Comparison of ENCODE assay signal across 26 cellular contexts in the genomic region with DNA sequence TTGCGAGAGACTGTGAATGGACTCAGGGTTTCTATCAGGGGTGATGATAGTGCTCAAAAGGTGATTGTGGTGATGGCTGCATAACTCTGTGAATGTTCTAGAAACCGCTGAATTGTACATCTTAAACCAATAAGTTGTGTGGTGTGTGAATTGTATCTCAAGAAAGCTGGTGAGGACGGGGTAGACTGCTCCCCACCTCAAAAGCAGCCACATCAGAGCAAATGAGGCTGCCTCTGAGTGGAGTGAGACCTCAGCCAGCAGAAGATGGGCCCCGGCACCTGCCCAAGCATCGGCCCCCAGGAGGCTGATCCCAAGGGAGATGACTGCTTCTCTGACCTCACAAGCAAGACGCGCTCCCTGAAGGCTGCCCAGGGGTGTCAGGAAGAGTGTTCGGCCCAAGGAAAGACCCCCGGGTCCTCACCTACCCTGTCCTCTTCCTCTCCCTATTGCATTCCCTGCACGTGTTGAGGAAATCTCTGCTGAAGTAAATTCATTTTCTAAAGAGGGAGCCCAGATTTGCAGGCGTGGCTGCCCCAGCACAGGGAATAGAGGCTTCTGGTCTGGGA.
"Had no signal": no experiment of that assay in that cellular context is flagged by ENCODE, and none has a peak within 500 bp of the region (broad histone marks: within the 10 kb centered on the region; RNA-seq: fewer than 3 reads in every experiment).

No MANE protein-coding gene starts in this region.

- H3K4me1 Mint-ChIP-seq: activated CD4-positive, alpha-beta memory T cell treated with anti-CD3 and anti-CD28 coated beads, Interleukin-2, amount 10 ng/mL, durations not matched to agents 7 days and 5 days; activated CD8-positive, alpha-beta memory T cell treated with anti-CD3 and anti-CD28 coated beads, Interleukin-2, amount 10 ng/mL, durations not matched to agents 7 days and 5 days; mesothelial cell of epicardium; T-helper 17 cell had no signal

- H3K4me3 ChIP-seq: coronary artery, dorsolateral prefrontal cortex, testis, transverse colon had no signal

- H3K9me3 ChIP-seq: testis, transverse colon had no signal

- H3K27ac Mint-ChIP-seq: activated CD4-positive, alpha-beta memory T cell treated with anti-CD3 and anti-CD28 coated beads, Interleukin-2, amount 10 ng/mL, durations not matched to agents 7 days and 5 days; activated CD4-positive, alpha-beta T cell treated with anti-CD3 and anti-CD28 coated beads, Interleukin-2, amount 10 ng/mL, durations not matched to agents 7 days and 5 days; activated CD8-positive, alpha-beta memory T cell treated with anti-CD3 and anti-CD28 coated beads, Interleukin-2, amount 10 ng/mL, durations not matched to agents 7 days and 5 days; activated naive CD8-positive, alpha-beta T cell treated with anti-CD3 and anti-CD28 coated beads for 36 hours; mesothelial cell of epicardium; naive B cell; T-helper 17 cell had no signal

- H3K27me3 ChIP-seq: brain microvascular endothelial cell, testis had no signal

- H3K4me1 ChIP-seq: testis, transverse colon had no signal

- H3K36me3 ChIP-seq: brain microvascular endothelial cell, transverse colon, WERI-Rb-1 had no signal

- H3K27ac ChIP-seq: brain microvascular endothelial cell, coronary artery, dorsolateral prefrontal cortex, testis, transverse colon, WERI-Rb-1 had no signal

- ATAC-seq: activated CD4-positive, CD25-positive, alpha-beta regulatory T cell treated with anti-CD3 and anti-CD28 coated beads, Interleukin-2, amount 50 U/mL, for 24 hours; activated CD8-positive, alpha-beta memory T cell treated with anti-CD3 and anti-CD28 coated beads, Interleukin-2, amount 10 ng/mL, durations not matched to agents 7 days and 5 days; left cardiac atrium; left ventricle myocardium superior; right cardiac atrium; T-helper 17 cell had no signal

- H3K36me3 Mint-ChIP-seq: activated CD8-positive, alpha-beta memory T cell treated with anti-CD3 and anti-CD28 coated beads, Interleukin-2, amount 10 ng/mL, durations not matched to agents 7 days and 5 days; mesothelial cell of epicardium; naive B cell had no signal

- DNase-seq: activated CD4-positive, alpha-beta memory T cell treated with anti-CD3 and anti-CD28 coated beads, Interleukin-2, amount 10 ng/mL, durations not matched to agents 7 days and 5 days; activated CD4-positive, alpha-beta T cell treated with anti-CD3 and anti-CD28 coated beads, Interleukin-2, amount 10 ng/mL, durations not matched to agents 7 days and 5 days; activated CD8-positive, alpha-beta memory T cell treated with anti-CD3 and anti-CD28 coated beads, Interleukin-2, amount 10 ng/mL, durations not matched to agents 7 days and 5 days; activated effector memory CD4-positive, alpha-beta T cell treated with Interleukin-2 at 50 U/mL for 16 hours; activated naive CD4-positive, alpha-beta T cell treated with Interleukin-2 at 50 U/mL for 16 hours; activated naive CD8-positive, alpha-beta T cell treated with anti-CD3 and anti-CD28 coated beads for 36 hours; amniotic stem cell; brain microvascular endothelial cell; dorsolateral prefrontal cortex; effector memory CD4-positive, alpha-beta T cell; left cardiac atrium; left ventricle myocardium superior; mammary epithelial cell; naive B cell; right cardiac atrium; stimulated activated CD4-positive, alpha-beta T cell treated with anti-CD3 and anti-CD28 coated beads, Interleukin-15, amount 100 ng/mL, for 24 hours; stimulated activated CD4-positive, alpha-beta T cell treated with anti-CD3 and anti-CD28 coated beads, Interleukin-2, amount 100 ng/mL, for 24 hours; stimulated activated naive CD4-positive, alpha-beta T cell; T-helper 17 cell; T1000; testis; transverse colon; WERI-Rb-1 had no signal

- H3K4me3 Mint-ChIP-seq: activated CD4-positive, alpha-beta memory T cell treated with anti-CD3 and anti-CD28 coated beads, Interleukin-2, amount 10 ng/mL, durations not matched to agents 7 days and 5 days; activated CD4-positive, alpha-beta T cell treated with anti-CD3 and anti-CD28 coated beads, Interleukin-2, amount 10 ng/mL, durations not matched to agents 7 days and 5 days; activated CD8-positive, alpha-beta memory T cell treated with anti-CD3 and anti-CD28 coated beads, Interleukin-2, amount 10 ng/mL, durations not matched to agents 7 days and 5 days; activated naive CD8-positive, alpha-beta T cell treated with anti-CD3 and anti-CD28 coated beads for 36 hours; mesothelial cell of epicardium; naive B cell; T-helper 17 cell had no signal

- H3K27me3 Mint-ChIP-seq: activated CD4-positive, alpha-beta memory T cell treated with anti-CD3 and anti-CD28 coated beads, Interleukin-2, amount 10 ng/mL, durations not matched to agents 7 days and 5 days; activated CD4-positive, alpha-beta T cell treated with anti-CD3 and anti-CD28 coated beads, Interleukin-2, amount 10 ng/mL, durations not matched to agents 7 days and 5 days had no signal

- H3K9me3 Mint-ChIP-seq: activated CD4-positive, alpha-beta memory T cell treated with anti-CD3 and anti-CD28 coated beads, Interleukin-2, amount 10 ng/mL, durations not matched to agents 7 days and 5 days; activated naive CD8-positive, alpha-beta T cell treated with anti-CD3 and anti-CD28 coated beads for 36 hours; mesothelial cell of epicardium had no signal
